Comparison of ENCODE assay signal across 17 cellular contexts in the genomic region with DNA sequence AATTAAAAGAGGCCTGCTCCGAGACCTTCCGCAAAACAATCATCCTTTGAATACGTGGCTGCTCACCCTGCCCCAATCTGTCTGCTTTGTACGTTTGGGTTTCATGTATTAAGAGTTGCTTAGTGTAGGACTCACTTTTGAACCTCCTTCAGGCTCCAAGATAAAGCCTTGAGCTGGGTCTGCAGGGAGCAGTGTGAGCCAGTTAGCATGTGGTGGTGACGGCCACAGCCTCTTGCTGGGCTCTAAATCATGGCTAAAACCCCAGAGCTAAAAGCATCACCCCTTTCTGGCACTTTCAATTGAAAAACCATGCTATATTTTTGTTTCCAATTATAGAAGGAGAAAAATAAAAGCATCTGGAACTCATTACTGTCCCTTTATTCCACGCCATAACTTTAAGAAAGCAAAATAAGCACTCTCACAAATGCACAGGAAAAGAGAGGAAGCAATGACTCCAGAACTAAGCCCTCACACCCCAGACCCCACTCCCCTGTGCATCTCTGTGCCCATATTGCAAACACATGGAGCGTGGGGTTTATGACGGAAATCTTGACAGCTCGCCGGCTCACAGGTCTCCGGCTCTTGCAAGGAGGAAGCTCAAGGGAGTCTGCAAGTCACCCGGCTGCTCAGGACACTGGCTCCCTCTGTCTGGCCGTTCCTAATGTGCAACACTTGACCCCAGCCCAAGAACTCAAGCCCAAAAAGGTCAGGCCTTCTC.
A peak's percentile ranks its signal among the peaks of the same experiment; 100 is the strongest.
DNase-seq lines count a peak whose midpoint lies in the region; ATAC-seq and TF ChIP-seq lines count a peak whose summit lies in the region.
"Had no signal": no experiment of that assay in that cellular context is flagged by ENCODE, and none has a peak within 500 bp of the region (broad histone marks: within the 10 kb centered on the region; RNA-seq: fewer than 3 reads in every experiment).

No MANE protein-coding gene starts in this region.

- H3K36me3 ChIP-seq in neural progenitor cell = no peaks in the 10 kb centered on the region
- H3K36me3 ChIP-seq: lower lobe of right lung, neutrophil, upper lobe of left lung had no signal

- no peak for TF ChIP-seq CTCF in neural progenitor cell (IDR thresholded peaks at IDR 0.05)

- peaks cover 20% of the 10 kb centered on the region for H3F3A ChIP-seq in neural progenitor cell (ENCODE audit: low read depth)

- peaks cover 17% of the 10 kb centered on the region for H3K4me1 ChIP-seq in neural progenitor cell
- H3K4me1 ChIP-seq: lower lobe of right lung, upper lobe of left lung had no signal

- peaks cover 44% of the 10 kb centered on the region for H3K4me1 Mint-ChIP-seq in neural progenitor cell

- H3K27ac ChIP-seq in neural progenitor cell (no peak overlapping the region), substantia nigra (ENCODE audit: low read depth, low read length, poor library complexity, severe bottlenecking) (no peak overlapping the region)
- H3K27ac ChIP-seq: KMS-11, lower lobe of right lung, neutrophil, upper lobe of left lung had no signal

- H3K27me3 ChIP-seq in neural progenitor cell = no peaks in the 10 kb centered on the region
- H3K27me3 ChIP-seq: upper lobe of left lung had no signal

- ATAC-seq in SK-N-SH treated with all-trans-retinoic acid at 6 μM for 48 hours (no peak; the same call in 2 of the 3 replicates), GM18907 (IDR thresholded peaks at IDR 0.05; ENCODE audit: unreplicated experiment) (no peak)
- ATAC-seq: GM12878 had no signal

- H3K79me2 ChIP-seq in neural progenitor cell (ENCODE audit: low read depth) = no peaks in the 10 kb centered on the region

- peak overlapping the region; percentile 59 for H3K27ac Mint-ChIP-seq in neural progenitor cell

- peak overlapping the region; percentile 64 for H3K4me2 ChIP-seq in neural progenitor cell
- H3K4me2 ChIP-seq: KMS-11 had no signal

- DNase-seq in AG20443 (ENCODE audit: low spot score) (peak; percentile 67), fibroblast of the conjunctiva (ENCODE audit: low read depth) (peak; percentile 61), neural progenitor cell (ENCODE audit: low spot score) (peak; percentile 39), NCI-H524 (lab: John Stamatoyannopoulos, UW) (no peak), substantia nigra (lab: John Stamatoyannopoulos, UW) (no peak)
- no peak for DNase-seq in central memory CD4-positive, alpha-beta T cell
- DNase-seq: activated T-cell treated with anti-CD3 and anti-CD28 coated beads for 4 hours; effector CD8-positive, alpha-beta T cell; hippocampal formation; lower lobe of right lung; NCI-H2029 had no signal

- no peak overlapping the region for H2AFZ ChIP-seq in neural progenitor cell (replicated peaks)

- no peak overlapping the region for H3K9ac ChIP-seq in neural progenitor cell
- H3K9ac ChIP-seq: KMS-11 had no signal

- no peak overlapping the region for H3K4me3 ChIP-seq in neural progenitor cell
- H3K4me3 ChIP-seq: GM12878, lower lobe of right lung, upper lobe of left lung had no signal

- no peak overlapping the region for H3K4me3 Mint-ChIP-seq in neural progenitor cell

- H3K36me3 Mint-ChIP-seq in neural progenitor cell = peaks cover 2% of the 10 kb centered on the region

- peaks cover 7% of the 10 kb centered on the region for H3K27me3 Mint-ChIP-seq in neural progenitor cell (ENCODE audit: insufficient read depth, low read depth)

- peaks cover 18% of the 10 kb centered on the region for H3K9me3 Mint-ChIP-seq in neural progenitor cell

- peaks cover 14% of the 10 kb centered on the region for H4K20me1 ChIP-seq in neural progenitor cell (ENCODE audit: low read depth)

- H3K9me3 ChIP-seq in neural progenitor cell (ENCODE audit: low read depth) = no peaks in the 10 kb centered on the region
- H3K9me3 ChIP-seq: lower lobe of right lung, neutrophil, upper lobe of left lung had no signal

TF ChIP-seq in SK-N-SH treated with all-trans-retinoic acid at 6 μM for 48 hours, 23 proteins besides CTCF, POLR2A, EP300 and RAD21:
- TF ChIP-seq ZNF565 (CRISPR knock-in tag; conservative IDR thresholded peaks at IDR 0.05; ENCODE audit: low read depth) = no peak
- TF ChIP-seq PPARA (CRISPR knock-in tag; IDR thresholded peaks at IDR 0.05; ENCODE audit: borderline replicate concordance) = no peak
- no peak for TF ChIP-seq ZNF70 (CRISPR knock-in tag; IDR thresholded peaks at IDR 0.05)
- TF ChIP-seq ESRRG (CRISPR knock-in tag; IDR thresholded peaks at IDR 0.05) = no peak
- TF ChIP-seq ARNTL (CRISPR knock-in tag; IDR thresholded peaks at IDR 0.05; ENCODE audit: borderline replicate concordance, low read depth) = no peak
- no peak for TF ChIP-seq ZFP30 (CRISPR knock-in tag; IDR thresholded peaks at IDR 0.05)
- TF ChIP-seq, protein P1, sequence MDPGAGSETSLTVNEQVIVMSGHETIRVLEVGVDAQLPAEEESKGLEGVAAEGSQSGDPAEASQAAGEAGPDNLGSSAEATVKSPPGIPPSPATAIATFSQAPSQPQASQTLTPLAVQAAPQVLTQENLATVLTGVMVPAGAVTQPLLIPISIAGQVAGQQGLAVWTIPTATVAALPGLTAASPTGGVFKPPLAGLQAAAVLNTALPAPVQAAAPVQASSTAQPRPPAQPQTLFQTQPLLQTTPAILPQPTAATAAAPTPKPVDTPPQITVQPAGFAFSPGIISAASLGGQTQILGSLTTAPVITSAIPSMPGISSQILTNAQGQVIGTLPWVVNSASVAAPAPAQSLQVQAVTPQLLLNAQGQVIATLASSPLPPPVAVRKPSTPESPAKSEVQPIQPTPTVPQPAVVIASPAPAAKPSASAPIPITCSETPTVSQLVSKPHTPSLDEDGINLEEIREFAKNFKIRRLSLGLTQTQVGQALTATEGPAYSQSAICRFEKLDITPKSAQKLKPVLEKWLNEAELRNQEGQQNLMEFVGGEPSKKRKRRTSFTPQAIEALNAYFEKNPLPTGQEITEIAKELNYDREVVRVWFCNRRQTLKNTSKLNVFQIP (CRISPR knock-in tag; IDR thresholded peaks at IDR 0.05; ENCODE audit: borderline replicate concordance, low read depth) = no peak
- TF ChIP-seq, protein P2, sequence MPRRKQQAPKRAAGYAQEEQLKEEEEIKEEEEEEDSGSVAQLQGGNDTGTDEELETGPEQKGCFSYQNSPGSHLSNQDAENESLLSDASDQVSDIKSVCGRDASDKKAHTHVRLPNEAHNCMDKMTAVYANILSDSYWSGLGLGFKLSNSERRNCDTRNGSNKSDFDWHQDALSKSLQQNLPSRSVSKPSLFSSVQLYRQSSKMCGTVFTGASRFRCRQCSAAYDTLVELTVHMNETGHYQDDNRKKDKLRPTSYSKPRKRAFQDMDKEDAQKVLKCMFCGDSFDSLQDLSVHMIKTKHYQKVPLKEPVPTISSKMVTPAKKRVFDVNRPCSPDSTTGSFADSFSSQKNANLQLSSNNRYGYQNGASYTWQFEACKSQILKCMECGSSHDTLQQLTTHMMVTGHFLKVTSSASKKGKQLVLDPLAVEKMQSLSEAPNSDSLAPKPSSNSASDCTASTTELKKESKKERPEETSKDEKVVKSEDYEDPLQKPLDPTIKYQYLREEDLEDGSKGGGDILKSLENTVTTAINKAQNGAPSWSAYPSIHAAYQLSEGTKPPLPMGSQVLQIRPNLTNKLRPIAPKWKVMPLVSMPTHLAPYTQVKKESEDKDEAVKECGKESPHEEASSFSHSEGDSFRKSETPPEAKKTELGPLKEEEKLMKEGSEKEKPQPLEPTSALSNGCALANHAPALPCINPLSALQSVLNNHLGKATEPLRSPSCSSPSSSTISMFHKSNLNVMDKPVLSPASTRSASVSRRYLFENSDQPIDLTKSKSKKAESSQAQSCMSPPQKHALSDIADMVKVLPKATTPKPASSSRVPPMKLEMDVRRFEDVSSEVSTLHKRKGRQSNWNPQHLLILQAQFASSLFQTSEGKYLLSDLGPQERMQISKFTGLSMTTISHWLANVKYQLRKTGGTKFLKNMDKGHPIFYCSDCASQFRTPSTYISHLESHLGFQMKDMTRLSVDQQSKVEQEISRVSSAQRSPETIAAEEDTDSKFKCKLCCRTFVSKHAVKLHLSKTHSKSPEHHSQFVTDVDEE (CRISPR knock-in tag; IDR thresholded peaks at IDR 0.05) = peak; percentile 62; the same call in 1 of the 2 replicates
- no peak for TF ChIP-seq ZFP3 (CRISPR knock-in tag; IDR thresholded peaks at IDR 0.05)
- TF ChIP-seq ZC3H10 (CRISPR knock-in tag; IDR thresholded peaks at IDR 0.05) = no peak
- TF ChIP-seq BACH2 (CRISPR knock-in tag; IDR thresholded peaks at IDR 0.05; ENCODE audit: borderline replicate concordance) = no peak
- TF ChIP-seq, protein P3, sequence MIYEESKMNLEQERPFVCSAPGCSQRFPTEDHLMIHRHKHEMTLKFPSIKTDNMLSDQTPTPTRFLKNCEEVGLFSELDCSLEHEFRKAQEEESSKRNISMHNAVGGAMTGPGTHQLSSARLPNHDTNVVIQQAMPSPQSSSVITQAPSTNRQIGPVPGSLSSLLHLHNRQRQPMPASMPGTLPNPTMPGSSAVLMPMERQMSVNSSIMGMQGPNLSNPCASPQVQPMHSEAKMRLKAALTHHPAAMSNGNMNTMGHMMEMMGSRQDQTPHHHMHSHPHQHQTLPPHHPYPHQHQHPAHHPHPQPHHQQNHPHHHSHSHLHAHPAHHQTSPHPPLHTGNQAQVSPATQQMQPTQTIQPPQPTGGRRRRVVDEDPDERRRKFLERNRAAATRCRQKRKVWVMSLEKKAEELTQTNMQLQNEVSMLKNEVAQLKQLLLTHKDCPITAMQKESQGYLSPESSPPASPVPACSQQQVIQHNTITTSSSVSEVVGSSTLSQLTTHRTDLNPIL (CRISPR knock-in tag; IDR thresholded peaks at IDR 0.05; ENCODE audit: low read depth) = no peak
- TF ChIP-seq TOX (CRISPR knock-in tag; IDR thresholded peaks at IDR 0.05; ENCODE audit: borderline replicate concordance) = no peak
- no peak for TF ChIP-seq CSDC2 (CRISPR knock-in tag; IDR thresholded peaks at IDR 0.05)
- peak; percentile 78 for TF ChIP-seq TCF4 (CRISPR knock-in tag; IDR thresholded peaks at IDR 0.05; ENCODE audit: borderline replicate concordance)
- no peak for TF ChIP-seq SNAI2 (CRISPR knock-in tag; IDR thresholded peaks at IDR 0.05)
- TF ChIP-seq, protein P4, sequence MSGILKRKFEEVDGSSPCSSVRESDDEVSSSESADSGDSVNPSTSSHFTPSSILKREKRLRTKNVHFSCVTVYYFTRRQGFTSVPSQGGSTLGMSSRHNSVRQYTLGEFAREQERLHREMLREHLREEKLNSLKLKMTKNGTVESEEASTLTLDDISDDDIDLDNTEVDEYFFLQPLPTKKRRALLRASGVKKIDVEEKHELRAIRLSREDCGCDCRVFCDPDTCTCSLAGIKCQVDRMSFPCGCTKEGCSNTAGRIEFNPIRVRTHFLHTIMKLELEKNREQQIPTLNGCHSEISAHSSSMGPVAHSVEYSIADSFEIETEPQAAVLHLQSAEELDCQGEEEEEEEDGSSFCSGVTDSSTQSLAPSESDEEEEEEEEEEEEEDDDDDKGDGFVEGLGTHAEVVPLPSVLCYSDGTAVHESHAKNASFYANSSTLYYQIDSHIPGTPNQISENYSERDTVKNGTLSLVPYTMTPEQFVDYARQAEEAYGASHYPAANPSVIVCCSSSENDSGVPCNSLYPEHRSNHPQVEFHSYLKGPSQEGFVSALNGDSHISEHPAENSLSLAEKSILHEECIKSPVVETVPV (CRISPR knock-in tag; IDR thresholded peaks at IDR 0.05) = no peak

Comparison
In these comparisons a context has a peak if more than half of its experiments do, and no peak if none do; other contexts are left out.
1. DNase-seq: peak in AG20443 (single experiment), fibroblast of the conjunctiva (single experiment) and neural progenitor cell (single experiment); none in central memory CD4-positive, alpha-beta T cell (single experiment), NCI-H524 (0 of 2) and substantia nigra (0 of 49).